Comparison of ENCODE assay signal across 8 cellular contexts in the genomic region with DNA sequence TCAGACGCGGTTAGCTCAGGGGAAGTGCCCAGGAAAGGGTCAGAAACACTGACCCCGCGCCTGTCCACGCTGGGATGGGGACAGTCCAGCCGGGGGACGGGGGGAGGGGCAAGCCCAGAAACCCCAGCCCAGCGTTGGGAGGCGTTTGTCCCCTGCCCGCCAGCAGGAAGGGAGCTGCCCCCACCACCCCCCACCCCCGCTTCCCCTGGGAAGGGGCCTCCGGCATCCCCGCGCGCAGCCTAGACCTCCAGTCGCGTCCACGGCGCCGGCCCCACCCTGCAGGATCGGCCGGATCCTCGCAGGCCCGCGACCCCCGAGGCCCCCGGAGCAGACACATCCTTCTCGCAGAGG. TPM values are rescaled to one million over a fixed set of nuclear protein-coding genes. Genes with fewer than 3 reads are reported as not detected.
A peak's percentile ranks its signal among the peaks of the same experiment; 100 is the strongest.
DNase-seq lines count a peak whose midpoint lies in the region; FAIRE-seq and TF ChIP-seq lines count a peak whose summit lies in the region.

No MANE protein-coding gene starts in this region.

- no peaks in the 10 kb centered on the region for H3K27me3 ChIP-seq in testis

- no peak for TF ChIP-seq CTCF in testis (IDR thresholded peaks at IDR 0.05)

- H3K27ac ChIP-seq in testis: peak overlapping the region in 1 of 2 donors; percentile 64

- intact Hi-C loops in activated CD4-positive, alpha-beta T cell treated with anti-CD3 and anti-CD28 coated beads, Interleukin-2, amount 10 ng/mL, durations not matched to agents 24 days and 14 days (cut with micrococcal nuclease): no loop called here
- intact Hi-C loops in testis (cut with DNase I; ENCODE audit: low total_unique reads): no loop called here

- peaks cover 19% of the 10 kb centered on the region for H3K4me1 Mint-ChIP-seq in activated CD4-positive, alpha-beta T cell treated with anti-CD3 and anti-CD28 coated beads, Interleukin-2, amount 10 ng/mL, durations not matched to agents 24 days and 14 days
- peaks cover 21% of the 10 kb centered on the region for H3K4me1 Mint-ChIP-seq in activated naive CD8-positive, alpha-beta T cell (ENCODE audit: low read depth)
- peaks cover 24 to 25% of the 10 kb centered on the region in 2 donors for H3K4me1 Mint-ChIP-seq in immature natural killer cell

- H3K27ac Mint-ChIP-seq in activated CD4-positive, alpha-beta T cell treated with anti-CD3 and anti-CD28 coated beads, Interleukin-2, amount 10 ng/mL, durations not matched to agents 24 days and 14 days: peak overlapping the region; percentile 79
- peak overlapping the region; percentile 82 for H3K27ac Mint-ChIP-seq in activated naive CD8-positive, alpha-beta T cell
- H3K27ac Mint-ChIP-seq in immature natural killer cell: peak overlapping the region in 5 of 6 donors; percentile 63 to 91 (median 83)

- no peaks in the 10 kb centered on the region for H3K9me3 ChIP-seq in testis

- H3K27me3 Mint-ChIP-seq in activated CD4-positive, alpha-beta T cell treated with anti-CD3 and anti-CD28 coated beads, Interleukin-2, amount 10 ng/mL, durations not matched to agents 24 days and 14 days: no peaks in the 10 kb centered on the region
- no peaks in the 10 kb centered on the region for H3K27me3 Mint-ChIP-seq in activated naive CD8-positive, alpha-beta T cell
- peaks cover 0 to 4% (median 0%) of the 10 kb centered on the region in 3 donors for H3K27me3 Mint-ChIP-seq in immature natural killer cell (ENCODE audit: low read depth in 3 of 3)

- H3K4me3 Mint-ChIP-seq in activated CD4-positive, alpha-beta T cell treated with anti-CD3 and anti-CD28 coated beads, Interleukin-2, amount 10 ng/mL, durations not matched to agents 24 days and 14 days: peak overlapping the region; percentile 87
- H3K4me3 Mint-ChIP-seq in activated naive CD8-positive, alpha-beta T cell: peak overlapping the region; percentile 86
- H3K4me3 Mint-ChIP-seq in immature natural killer cell: peak overlapping the region; percentile 81 to 85 (median 83)

- WGBS in testis, 2 donors: 1 to 3% methylated on average over 10 to 14 of the region's 28 CpGs

- peak overlapping the region; percentile 79 to 93 for H3K4me3 ChIP-seq in testis

- peaks cover 12% of the 10 kb centered on the region for H3K36me3 Mint-ChIP-seq in activated CD4-positive, alpha-beta T cell treated with anti-CD3 and anti-CD28 coated beads, Interleukin-2, amount 10 ng/mL, durations not matched to agents 24 days and 14 days (ENCODE audit: low read depth)
- H3K36me3 Mint-ChIP-seq in activated naive CD8-positive, alpha-beta T cell: peaks cover 2% of the 10 kb centered on the region
- H3K36me3 Mint-ChIP-seq in immature natural killer cell: peaks cover 0 to 4% (median 3%) of the 10 kb centered on the region in 3 donors

- no peaks in the 10 kb centered on the region for H3K9me3 Mint-ChIP-seq in activated CD4-positive, alpha-beta T cell treated with anti-CD3 and anti-CD28 coated beads, Interleukin-2, amount 10 ng/mL, durations not matched to agents 24 days and 14 days
- no peaks in the 10 kb centered on the region for H3K9me3 Mint-ChIP-seq in activated naive CD8-positive, alpha-beta T cell (ENCODE audit: low read depth)
- no peaks in the 10 kb centered on the region for H3K9me3 Mint-ChIP-seq in immature natural killer cell

- no peak for TF ChIP-seq POLR2A in testis (IDR thresholded peaks at IDR 0.05)

- no peak for FAIRE-seq in HTR-8/SVneo (lab: Jason Lieb, UNC)

- DNase-seq in activated CD4-positive, alpha-beta T cell treated with anti-CD3 and anti-CD28 coated beads, Interleukin-2, amount 10 ng/mL, durations not matched to agents 24 days and 14 days: no peak
- no peak for DNase-seq in activated CD4-positive, alpha-beta T cell treated with anti-CD3 and anti-CD28 coated beads, Interleukin-2, amount 50 U/mL, for 48 hours
- DNase-seq in immature natural killer cell (no peak), testis (no peak), middle frontal gyrus (ENCODE audit: extremely low spot score, low spot score) (no peak), DMS79 (lab: John Stamatoyannopoulos, UW) (no peak), HTR-8/SVneo (ENCODE audit: insufficient read length, low spot score) (no peak)

- H3K4me1 ChIP-seq in testis: peaks cover 22% of the 10 kb centered on the region

- H3K36me3 ChIP-seq in testis (ENCODE audit: low read depth, missing control alignments): no peaks in the 10 kb centered on the region

RNA-seq across cellular contexts. Expression of gene GIPC1, which starts 0.3 kb away (rescaled TPM):
- 39.9 and 40.1 TPM in 2 replicates for total RNA-seq in activated CD4-positive, alpha-beta T cell treated with anti-CD3 and anti-CD28 coated beads, Interleukin-2, amount 10 ng/mL, durations not matched to agents 24 days and 14 days
- polyA plus RNA-seq in immature natural killer cell (10 to 100 TPM; 42.0 to 49.0 (median 47.0) TPM), testis (ENCODE audit: insufficient read depth, low read depth, low replicate concordance) (47.8 TPM)
- total RNA-seq in testis: 10 to 100 TPM; 55.0 to 57.5 TPM

RNA-seq across cellular contexts. Expression of gene PTGER1, which starts 20.5 kb away (rescaled TPM):
- total RNA-seq in activated CD4-positive, alpha-beta T cell treated with anti-CD3 and anti-CD28 coated beads, Interleukin-2, amount 10 ng/mL, durations not matched to agents 24 days and 14 days: 0.78 and 1.1 TPM in 2 replicates
- polyA plus RNA-seq in immature natural killer cell (1 to 10 TPM in 1 of 3 donors, under 1 TPM in 1, not detected in 1; 0.17 to 1.2 TPM), testis (ENCODE audit: insufficient read depth, low read depth, low replicate concordance) (0.22 TPM)
- 1 to 10 TPM; 1.4 to 1.5 TPM for total RNA-seq in testis

RNA-seq across cellular contexts. Expression of gene DNAJB1, which starts 22.5 kb away (rescaled TPM):
- 117 and 126 TPM in 2 replicates for total RNA-seq in activated CD4-positive, alpha-beta T cell treated with anti-CD3 and anti-CD28 coated beads, Interleukin-2, amount 10 ng/mL, durations not matched to agents 24 days and 14 days
- polyA plus RNA-seq in immature natural killer cell (100 to 1,000 TPM; 116 to 164 (median 120) TPM), testis (ENCODE audit: insufficient read depth, low read depth, low replicate concordance) (386 TPM)
- total RNA-seq in testis: 100 to 1,000 TPM; 185 to 245 TPM

RNA-seq across cellular contexts. Expression of gene TECR, which starts 33.7 kb away (rescaled TPM):
- total RNA-seq in activated CD4-positive, alpha-beta T cell treated with anti-CD3 and anti-CD28 coated beads, Interleukin-2, amount 10 ng/mL, durations not matched to agents 24 days and 14 days: 108 and 119 TPM in 2 replicates
- polyA plus RNA-seq in immature natural killer cell: 100 to 1,000 TPM; 203 to 317 (median 289) TPM
- total RNA-seq in testis: 100 to 1,000 TPM; 164 to 192 TPM
- 418 TPM for polyA plus RNA-seq in testis (ENCODE audit: insufficient read depth, low read depth, low replicate concordance)
